30 cellular contexts compared by ENCODE assay signal in the genomic region with DNA sequence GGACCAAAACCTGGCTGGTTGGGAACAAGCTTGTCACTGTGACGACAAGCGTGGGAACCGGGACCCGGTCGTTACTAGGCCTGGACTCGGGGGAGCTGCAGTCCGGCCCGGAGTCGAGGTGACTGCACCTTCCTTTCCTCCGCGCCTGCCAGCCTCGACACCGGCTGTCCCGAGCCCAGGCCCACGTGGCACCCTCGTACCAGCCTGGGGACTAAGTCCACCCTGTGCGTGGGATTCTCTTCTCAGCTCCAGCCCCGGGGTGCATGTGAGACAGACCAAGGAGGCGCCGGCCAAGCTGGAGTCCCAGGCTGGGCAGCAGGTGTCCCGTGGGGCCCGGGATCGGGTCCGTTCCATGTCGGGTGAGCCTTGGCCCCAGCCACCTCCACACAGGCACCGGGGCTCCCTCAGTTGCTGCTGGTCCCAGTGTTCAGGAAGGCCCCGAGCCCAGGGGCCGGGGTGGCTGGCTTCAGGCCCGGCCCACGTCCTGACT. TPM values are rescaled to one million over a fixed set of nuclear protein-coding genes. Genes with fewer than 3 reads are reported as not detected.
"Had no signal": no experiment of that assay in that cellular context is flagged by ENCODE, and none has a peak within 500 bp of the region (broad histone marks: within the 10 kb centered on the region; RNA-seq: fewer than 3 reads in every experiment).

No MANE protein-coding gene starts in this region.

- H2AFZ ChIP-seq: hepatocyte, parathyroid adenoma had no signal

- H3K4me1 ChIP-seq: colonic mucosa, parathyroid adenoma had no signal

- H3K36me3 ChIP-seq: colonic mucosa had no signal

- DNase-seq: colonic mucosa; effector CD8-positive, alpha-beta T cell; endodermal cell; foreskin fibroblast; heart left ventricle; left lung; mesenchymal stem cell; mucosa of descending colon; naive B cell; sigmoid colon; stimulated activated CD4-positive, alpha-beta T cell treated with anti-CD3 and anti-CD28 coated beads, Interleukin-2, amount 100 ng/mL, for 24 hours; stimulated activated CD4-positive, alpha-beta T cell treated with anti-CD3 and anti-CD28 coated beads, Interleukin-4, amount 100 ng/mL, for 4 hours; stimulated activated naive CD8-positive, alpha-beta T cell treated with anti-CD3 and anti-CD28 coated beads, Interleukin-15, Interleukin-2, amounts not matched to agents 100 U/mL and 50 U/mL, for 24 hours; substantia nigra; testis; tibial artery had no signal

- H3K4me3 ChIP-seq: colonic mucosa, gastroesophageal sphincter, heart left ventricle, hepatocyte, left lung, mucosa of descending colon, prostate gland, right atrium auricular region, sigmoid colon, testis, tibial artery had no signal

- H3K79me2 ChIP-seq: hepatocyte had no signal

- ATAC-seq: esophagus mucosa; gastroesophageal sphincter; heart left ventricle; left cardiac atrium; left lung; mucosa of descending colon; natural killer cell treated with Interleukin-12 subunit alpha and Interleukin-12 subunit beta and Interleukin-15 and Interleukin-18, amount 100 ng/mL, for 72 hours; stimulated activated memory B cell treated with anti-CD40 and anti-IgM and Interleukin-4, amounts not matched to agents 10 μg/mL and 1 μg/mL and 100 μg/mL, for 72 hours; stimulated activated naive CD8-positive, alpha-beta T cell treated with anti-CD3 and anti-CD28 coated beads, Interleukin-15, Interleukin-2, amounts not matched to agents 100 U/mL and 50 U/mL, for 24 hours had no signal

- H3K27me3 ChIP-seq: colonic mucosa, gastroesophageal sphincter, heart left ventricle, hepatocyte, left lung, right atrium auricular region, sigmoid colon, testis, tibial artery had no signal

- H3K9me3 ChIP-seq: colonic mucosa, gastroesophageal sphincter, heart left ventricle, left lung, mucosa of descending colon, prostate gland, right atrium auricular region, sigmoid colon, testis, tibial artery had no signal

- H3K27ac ChIP-seq: colonic mucosa, epithelial cell of prostate, gastroesophageal sphincter, heart left ventricle, hepatocyte, left lung, parathyroid adenoma, prostate gland, right atrium auricular region, sigmoid colon, testis, tibial artery had no signal

- H3K9ac ChIP-seq: parathyroid adenoma had no signal

- H3K4me2 ChIP-seq: hepatocyte had no signal

RNA-seq across cellular contexts. Expression of gene NPW, which starts 59.8 kb away (rescaled TPM):
- total RNA-seq: gastroesophageal sphincter, kidney epithelial cell, osteoblast, right atrium auricular region, sigmoid colon, skeletal muscle tissue, urinary bladder had no signal
